ENCODE assay signal across 9 cellular contexts in the genomic region with DNA sequence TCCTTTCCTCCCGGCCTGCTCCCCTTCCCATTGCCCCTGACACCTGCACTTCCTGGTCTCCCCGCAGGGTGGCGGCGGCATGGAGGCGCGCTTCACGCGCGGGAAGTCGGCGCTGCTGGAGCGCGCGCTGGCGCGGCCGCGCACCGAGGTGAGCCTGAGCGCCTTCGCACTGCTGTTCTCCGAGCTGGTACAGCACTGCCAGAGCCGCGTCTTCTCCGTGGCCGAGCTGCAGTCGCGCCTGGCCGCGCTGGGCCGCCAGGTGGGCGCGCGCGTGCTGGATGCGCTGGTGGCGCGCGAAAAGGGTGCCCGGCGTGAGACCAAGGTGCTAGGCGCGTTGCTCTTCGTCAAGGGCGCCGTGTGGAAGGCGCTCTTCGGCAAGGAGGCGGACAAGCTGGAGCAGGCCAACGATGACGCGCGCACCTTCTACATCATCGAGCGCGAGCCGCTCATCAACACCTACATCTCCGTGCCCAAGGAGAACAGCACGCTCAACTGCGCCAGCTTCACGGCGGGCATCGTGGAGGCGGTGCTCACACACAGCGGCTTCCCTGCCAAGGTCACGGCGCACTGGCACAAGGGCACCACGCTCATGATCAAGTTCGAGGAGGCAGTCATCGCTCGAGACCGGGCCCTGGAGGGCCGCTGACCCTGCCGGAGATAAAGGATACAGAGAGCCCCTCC. TPM values are rescaled to one million over a fixed set of nuclear protein-coding genes. Genes with fewer than 3 reads are reported as not detected.
DNase-seq lines count a peak whose midpoint lies in the region; ATAC-seq, FAIRE-seq and TF ChIP-seq lines count a peak whose summit lies in the region.
"Had no signal": no experiment of that assay in that cellular context is flagged by ENCODE, and none has a peak within 500 bp of the region (broad histone marks: within the 10 kb centered on the region; RNA-seq: fewer than 3 reads in every experiment).

No MANE protein-coding gene starts in this region.

- BruUV-seq in K562 (replicated peaks; lab: Mats Ljungman, UMichigan), result TSS peak; percentile 75

- peaks cover 0 to 35% (median 6%) of the 10 kb centered on the region in 9 donors for H3K36me3 ChIP-seq in heart right ventricle
- peaks cover 10% of the 10 kb centered on the region; the same call in 2 of the 3 replicates for H3K36me3 ChIP-seq in K562 (ENCODE audit: control insufficient read depth, insufficient read depth, low read length)
- H3K36me3 ChIP-seq in mesendoderm (ENCODE audit: control insufficient read depth, insufficient read depth, low read length), result no peaks in the 10 kb centered on the region
- H3K36me3 ChIP-seq in upper lobe of right lung, result peaks cover 25% of the 10 kb centered on the region
- H3K36me3 ChIP-seq in body of pancreas (replicated peaks in 1 of 2; ENCODE audit: insufficient read depth in 1 of 2, low read depth in 2 of 2), result peaks cover 0 to 2% of the 10 kb centered on the region in 2 donors

- H2AFZ ChIP-seq in K562 (ENCODE audit: low read depth, low read length), result no peak overlapping the region

- H3K4me1 ChIP-seq in heart right ventricle (peaks cover 0 to 25% (median 13%) of the 10 kb centered on the region in 9 donors), K562 (replicated peaks in 1 of 2; ENCODE audit: control insufficient read depth in 2 of 2, insufficient read depth in 2 of 2, low read length in 2 of 2) (peaks cover 10 to 28% of the 10 kb centered on the region in 2 experiments; a peak in 4 of 5 replicates), mesendoderm (ENCODE audit: control insufficient read depth, low read depth, low read length) (peaks cover 3% of the 10 kb centered on the region), upper lobe of right lung (peaks cover 6% of the 10 kb centered on the region), body of pancreas (peaks cover 18% of the 10 kb centered on the region)

- POLR2A ChIA-PET in K562 (lab: Yijun Ruan, JAX), result no interaction called here

- H3K9me1 ChIP-seq in K562 (ENCODE audit: control insufficient read depth, insufficient read depth, low read length), result peaks cover 3% of the 10 kb centered on the region

- FAIRE-seq in K562 (lab: Jason Lieb, UNC), result no peak

- no peaks in the 10 kb centered on the region for H4K20me1 ChIP-seq in K562 (replicated peaks; ENCODE audit: control insufficient read depth, insufficient read depth, low read length)

- H3K9me3 ChIP-seq in heart right ventricle (no peaks in the 10 kb centered on the region), K562 (replicated peaks; ENCODE audit: control insufficient read depth, insufficient read depth, low read depth, low read length) (no peaks in the 10 kb centered on the region), upper lobe of right lung (no peaks in the 10 kb centered on the region), body of pancreas (no peaks in the 10 kb centered on the region)

- TF ChIP-seq RAD21 in K562 (CRISPR knock-in tag; conservative IDR thresholded peaks at IDR 0.05 in 1 of 2, IDR thresholded peaks at IDR 0.05 in 1 of 2), result no peak

- H3K4ac ChIP-seq in mesendoderm (ENCODE audit: low read depth, low read length), result no peak overlapping the region

- TF ChIP-seq EP300 in K562 (IDR thresholded peaks at IDR 0.05; ENCODE audit: low read length), result no peak

- H3K4me2 ChIP-seq in K562 (ENCODE audit: insufficient read depth, low read length), result no peak overlapping the region
- H3K4me2 ChIP-seq in mesendoderm (ENCODE audit: low read length), result no peak overlapping the region

- no peak overlapping the region for H3K23ac ChIP-seq in mesendoderm (ENCODE audit: low read length)

- H3K27ac ChIP-seq in heart right ventricle, result peak overlapping the region in 2 of 10 donors; percentile 10 to 99
- H3K27ac ChIP-seq in K562 (ENCODE audit: extremely low read depth, low read depth, low read length), result no peak overlapping the region
- H3K27ac ChIP-seq in mesendoderm (ENCODE audit: low read depth, low read length), result no peak overlapping the region
- H3K27ac ChIP-seq in upper lobe of right lung, result no peak overlapping the region
- H3K27ac ChIP-seq in body of pancreas, result no peak overlapping the region

- TF ChIP-seq POLR2A in K562 (conservative IDR thresholded peaks at IDR 0.05), result no peak
- TF ChIP-seq POLR2A in body of pancreas (IDR thresholded peaks at IDR 0.05), result no peak

- in situ Hi-C loops in K562 (cut with MboI), result loop anchor here (5.0 to 10.0 kb wide), 2 partner anchors 115 to 328 kb away; no protein-coding TSS in a partner anchor

- no peak overlapping the region for H2BK120ac ChIP-seq in mesendoderm (ENCODE audit: low read depth, low read length)

- no peak overlapping the region for H2BK15ac ChIP-seq in mesendoderm (replicated peaks; ENCODE audit: low read depth)

- H3K9ac ChIP-seq in K562 (ENCODE audit: insufficient read depth in 1 of 2, low read depth in 2 of 2, low read length in 2 of 2) (no peak overlapping the region), mesendoderm (ENCODE audit: low read length) (peak overlapping the region; percentile 70)

- H3K18ac ChIP-seq in mesendoderm (ENCODE audit: low read length), result no peak overlapping the region

- H4K5ac ChIP-seq in mesendoderm (ENCODE audit: low read length), result no peak overlapping the region

- peak in 1 of 2 donors; percentile 28 for DNase-seq in heart right ventricle
- no peak for DNase-seq in Right ventricle myocardium inferior (ENCODE audit: missing footprints)
- no peak for DNase-seq in K562 (ENCODE audit: extremely low read depth in 1 of 4, low spot score in 3 of 4)
- DNase-seq in mesendoderm, result no peak
- DNase-seq in upper lobe of right lung, result no peak
- no peak for DNase-seq in body of pancreas
- DNase-seq in NK-92 treated with Interleukin-12 subunit alpha and Interleukin-12 subunit beta, amount 100 ng/mL, for 24 hours (lab: John Stamatoyannopoulos, UW), result no peak
- no peak for DNase-seq in HT-29 (ENCODE audit: low spot score)

- no peak overlapping the region for H4K8ac ChIP-seq in mesendoderm (ENCODE audit: low read depth, low read length)

- H2BK5ac ChIP-seq in mesendoderm (ENCODE audit: low read length), result no peak overlapping the region

- intact Hi-C loops in heart right ventricle (cut with DNase I) (loop anchor here in 5 of 10 donors (5.0 to 10.0 kb wide), 7 partner anchors 112 to 330 kb away; no protein-coding TSS in a partner anchor), Right ventricle myocardium inferior (cut with DNase I) (no loop called here), K562 (cut with micrococcal nuclease) (loop anchor here (10.0 kb wide), 1 partner anchor 328 kb away; no protein-coding TSS in a partner anchor), upper lobe of right lung (cut with DNase I) (loop anchor here (10.0 kb wide), 1 partner anchor 122 kb away; no protein-coding TSS in a partner anchor), body of pancreas (cut with DNase I) (loop anchor here (10.0 kb wide), 1 partner anchor 122 kb away; no protein-coding TSS in a partner anchor)

- H3K79me2 ChIP-seq in K562 (ENCODE audit: control insufficient read depth, insufficient read depth, low read length), result peaks cover 15% of the 10 kb centered on the region; the same call in 2 of the 3 replicates
- peaks cover 4% of the 10 kb centered on the region for H3K79me2 ChIP-seq in mesendoderm (ENCODE audit: control insufficient read depth, insufficient read depth, low read length)

- H3K27me3 ChIP-seq in heart right ventricle (peaks cover 0 to 20% (median 11%) of the 10 kb centered on the region in 7 donors), K562 (ENCODE audit: control insufficient read depth in 2 of 2, insufficient read depth in 2 of 2, low read length in 2 of 2) (peaks cover 0 to 6% of the 10 kb centered on the region in 2 experiments; a peak in 2 of 5 replicates), mesendoderm (ENCODE audit: insufficient read depth, low read length, poor library complexity) (no peaks in the 10 kb centered on the region), upper lobe of right lung (no peaks in the 10 kb centered on the region), body of pancreas (no peaks in the 10 kb centered on the region)

- CTCF ChIA-PET in K562 (lab: Yijun Ruan, JAX; ENCODE audit: low intra/inter-chr PET ratio), result interaction anchor here (0.6 to 1.1 kb wide), 2 partner anchors 114 to 329 kb away, joined by 3 to 6 read pairs; no protein-coding TSS in a partner anchor

- ATAC-seq in heart right ventricle (no peak), Right ventricle myocardium inferior (no peak), K562 (no peak), upper lobe of right lung (no peak), body of pancreas (no peak)

- H3K56ac ChIP-seq in mesendoderm (ENCODE audit: low read length), result peak overlapping the region; percentile 85

- H2AK5ac ChIP-seq in mesendoderm (ENCODE audit: low read length), result no peak overlapping the region

- TF ChIP-seq CTCF in heart right ventricle (IDR thresholded peaks at IDR 0.05), result no peak
- no peak for TF ChIP-seq CTCF in K562 (IDR thresholded peaks at IDR 0.05 in 2 of 3, conservative IDR thresholded peaks at IDR 0.05 in 1 of 3; ENCODE audit: insufficient read depth in 2 of 3, low read depth in 1 of 3, low read length in 3 of 3)
- no peak for TF ChIP-seq CTCF in upper lobe of right lung (IDR thresholded peaks at IDR 0.05)
- TF ChIP-seq CTCF in body of pancreas (IDR thresholded peaks at IDR 0.05), result no peak

- WGBS in heart right ventricle, 2 donors, result 71 to 78% methylated on average over 74 of the region's 74 CpGs
- 97% methylated on average over 33 of the region's 74 CpGs for WGBS in K562 (ENCODE audit: insufficient coverage, low coverage, missing lambda C conversion rate)
- WGBS in mesendoderm (ENCODE audit: extremely low coverage, insufficient coverage, low lambda C conversion rate), result no CpG with 5 or more reads among the region's 74 CpGs
- WGBS in body of pancreas, 2 donors, result 89 to 90% methylated on average over 44 to 53 of the region's 74 CpGs

- peaks cover 3% of the 10 kb centered on the region for H3K79me1 ChIP-seq in mesendoderm (ENCODE audit: low read length)

- H3K4me3 ChIP-seq in heart right ventricle, result peak overlapping the region in 9 of 10 donors; percentile 94 to 100 (median 100)
- H3K4me3 ChIP-seq in K562, result no peak overlapping the region
- no peak overlapping the region for H3K4me3 ChIP-seq in mesendoderm (ENCODE audit: low read length)
- peak overlapping the region; percentile 100 for H3K4me3 ChIP-seq in upper lobe of right lung
- no peak overlapping the region for H3K4me3 ChIP-seq in body of pancreas

RNA-seq across cellular contexts. Expression of a gene that starts 1.7 kb away (rescaled TPM):
- 100 to 1,000 TPM in 3 of 10 donors, 10 to 100 TPM in 7; 75.3 to 132 (median 86.0) TPM for total RNA-seq in heart right ventricle
- polyA plus RNA-seq in heart right ventricle, result 100 to 1,000 TPM; 149 to 388 TPM
- 139 TPM for total RNA-seq in Right ventricle myocardium inferior
- total RNA-seq in K562 (2011; cell fraction: chromatin; rRNA removed; ENCODE audit: low replicate concordance), result 2.3 and 11.2 TPM in 2 replicates
- total RNA-seq in K562 (2011; cell fraction: nucleolus; rRNA removed), result 11.8 and 15.7 TPM in 2 replicates
- 8.2 and 13.0 TPM in 2 replicates for total RNA-seq in K562 (2011; cell fraction: nucleoplasm; rRNA removed)
- 76.2 and 82.6 TPM in 2 replicates for total RNA-seq in K562 (2014; rRNA removed)
- total RNA-seq in K562 (2014; rRNA removed; fragmentation: Illumina TruSeq; extraction: Trizol), result 0.99 and 2.7 TPM in 2 replicates
- total RNA-seq in K562 (2015; rRNA removed; fragmentation: Illumina TruSeq; extraction: Trizol), result 40.9 and 42.0 TPM in 2 replicates
- total RNA-seq in K562 (2021), result 76.9 and 81.9 TPM in 2 replicates
- 29.3 and 56.7 TPM in 2 replicates for polyA plus RNA-seq in K562 (2011; rRNA removed)
- 24.8 and 87.6 TPM in 2 replicates for polyA plus RNA-seq in K562 (2011; cell fraction: cytosol; rRNA removed)
- 27.0 and 33.8 TPM in 2 replicates for polyA plus RNA-seq in K562 (2011; cell fraction: nucleus; rRNA removed)
- polyA plus RNA-seq in K562 (2012), result 62.7 and 107 TPM in 2 replicates
- 3.9 and 21.4 TPM in 2 replicates for polyA plus RNA-seq in K562 (2014; fragmentation: Illumina TruSeq; extraction: Trizol)
- polyA plus RNA-seq in K562 (2014; fragmentation: Nextera tagmentation; extraction: Ambion mirVana), result 1 to 10 TPM; 2.0 to 4.2 TPM
- polyA plus RNA-seq in K562 (2014; rRNA removed), result 45.2 and 53.1 TPM in 2 replicates
- 14.1 and 25.3 TPM in 2 replicates for polyA minus RNA-seq in K562 (2011; rRNA and poly(A)+ RNA removed)
- 34.8 and 50.1 TPM in 2 replicates for polyA minus RNA-seq in K562 (2011; cell fraction: cytosol; rRNA and poly(A)+ RNA removed)
- polyA minus RNA-seq in K562 (2011; cell fraction: nucleus; rRNA and poly(A)+ RNA removed), result 3.0 and 11.8 TPM in 2 replicates
- 49.3 TPM for polyA plus RNA-seq in mesendoderm (2013, experiment 1 of 2)
- 53.5 TPM for polyA plus RNA-seq in mesendoderm (2013, experiment 2 of 2)
- total RNA-seq in upper lobe of right lung, result 83.9 TPM
- total RNA-seq in body of pancreas, result 10 to 100 TPM; 10.9 to 18.7 TPM
- 112 and 113 TPM in 2 replicates for total RNA-seq in HT-29 (2014; rRNA removed; shearing (Covaris generic))

RNA-seq across cellular contexts. Expression of a gene that starts 5.4 kb away (rescaled TPM):
- total RNA-seq in heart right ventricle (1 to 10 TPM in 1 of 10 donors, under 1 TPM in 5, not detected in 4; 0.17 to 1.2 (median 0.25) TPM), Right ventricle myocardium inferior (1.1 TPM), K562 (2014; rRNA removed) (0.18 and 0.37 TPM in 2 replicates), K562 (2014; rRNA removed; fragmentation: Illumina TruSeq; extraction: Trizol) (0.26 and 0.33 TPM in 2 replicates), K562 (2015; rRNA removed; fragmentation: Illumina TruSeq; extraction: Trizol) (0.08 and 0.11 TPM in 2 replicates), K562 (2021) (0.51 and 0.63 TPM in 2 replicates), upper lobe of right lung (97.9 TPM), body of pancreas (not detected)
- polyA plus RNA-seq in heart right ventricle (under 1 TPM in 1 of 2 donors, not detected in 1; 0.71 TPM), K562 (2011; rRNA removed) (0.79 and 1.8 TPM in 2 replicates), K562 (2014; fragmentation: Illumina TruSeq; extraction: Trizol) (0.49 and 0.68 TPM in 2 replicates), K562 (2014; fragmentation: Nextera tagmentation; extraction: Ambion mirVana) (under 1 TPM; 0.81 to 0.94 TPM), K562 (2014; rRNA removed) (0.49 and 0.65 TPM in 2 replicates)
- 3.0 TPM in 2 replicates for total RNA-seq in K562 (2011; cell fraction: chromatin; rRNA removed; ENCODE audit: low replicate concordance)
- 2.2 and 3.3 TPM in 2 replicates for total RNA-seq in K562 (2011; cell fraction: nucleolus; rRNA removed)
- total RNA-seq in K562 (2011; cell fraction: nucleoplasm; rRNA removed), result 3.3 and 5.6 TPM in 2 replicates
- polyA plus RNA-seq in K562 (2011; cell fraction: cytosol; rRNA removed), result 0.93 and 1.3 TPM in 2 replicates
- polyA plus RNA-seq in K562 (2011; cell fraction: nucleus; rRNA removed), result 1.5 and 2.3 TPM in 2 replicates
- polyA plus RNA-seq in K562 (2012), result 0.78 and 5.4 TPM in 2 replicates
- 0.87 and 1.2 TPM in 2 replicates for polyA minus RNA-seq in K562 (2011; rRNA and poly(A)+ RNA removed)
- polyA minus RNA-seq in K562 (2011; cell fraction: cytosol; rRNA and poly(A)+ RNA removed), result 0.67 TPM in 1 of 2 replicates, not detected in the other
- 0.13 TPM in 1 of 2 replicates, not detected in the other for polyA minus RNA-seq in K562 (2011; cell fraction: nucleus; rRNA and poly(A)+ RNA removed)
- 0.06 TPM for polyA plus RNA-seq in mesendoderm (2013, experiment 1 of 2)
- not detected for polyA plus RNA-seq in mesendoderm (2013, experiment 2 of 2)
- total RNA-seq in HT-29 (2014; rRNA removed; shearing (Covaris generic)), result not detected in 2 replicates
- total RNA-seq: Daoy had no signal

RNA-seq across cellular contexts. Expression of a gene that starts 13.5 kb away (rescaled TPM):
- total RNA-seq in heart right ventricle (under 1 TPM in 2 of 10 donors, not detected in 8; 0.51 to 0.76 TPM), Right ventricle myocardium inferior (1.2 TPM), K562 (2014; rRNA removed) (not detected in 2 replicates), K562 (2014; rRNA removed; fragmentation: Illumina TruSeq; extraction: Trizol) (not detected in 2 replicates), K562 (2015; rRNA removed; fragmentation: Illumina TruSeq; extraction: Trizol) (not detected in 2 replicates), K562 (2021) (not detected in 2 replicates), upper lobe of right lung (12.5 TPM), body of pancreas (not detected)
- polyA plus RNA-seq in heart right ventricle (10 to 100 TPM in 1 of 2 donors, 1 to 10 TPM in 1; 8.5 to 12.6 TPM), K562 (2011; rRNA removed) (not detected in 2 replicates), K562 (2014; fragmentation: Illumina TruSeq; extraction: Trizol) (not detected in 2 replicates), K562 (2014; fragmentation: Nextera tagmentation; extraction: Ambion mirVana) (not detected), K562 (2014; rRNA removed) (not detected in 2 replicates)
- total RNA-seq in K562 (2011; cell fraction: chromatin; rRNA removed; ENCODE audit: low replicate concordance), result not detected in 2 replicates
- total RNA-seq in K562 (2011; cell fraction: nucleolus; rRNA removed), result not detected in 2 replicates
- total RNA-seq in K562 (2011; cell fraction: nucleoplasm; rRNA removed), result not detected in 2 replicates
- not detected in 2 replicates for polyA plus RNA-seq in K562 (2011; cell fraction: cytosol; rRNA removed)
- not detected in 2 replicates for polyA plus RNA-seq in K562 (2011; cell fraction: nucleus; rRNA removed)
- not detected in 2 replicates for polyA plus RNA-seq in K562 (2012)
- not detected in 2 replicates for polyA minus RNA-seq in K562 (2011; rRNA and poly(A)+ RNA removed)
- polyA minus RNA-seq in K562 (2011; cell fraction: cytosol; rRNA and poly(A)+ RNA removed), result not detected in 2 replicates
- polyA minus RNA-seq in K562 (2011; cell fraction: nucleus; rRNA and poly(A)+ RNA removed), result not detected in 2 replicates
- not detected for polyA plus RNA-seq in mesendoderm (2013, experiment 1 of 2)
- not detected for polyA plus RNA-seq in mesendoderm (2013, experiment 2 of 2)
- not detected in 2 replicates for total RNA-seq in HT-29 (2014; rRNA removed; shearing (Covaris generic))
- total RNA-seq: Daoy had no signal

RNA-seq across cellular contexts. Expression of a gene that starts 19.6 kb away (rescaled TPM):
- total RNA-seq in heart right ventricle, result 1 to 10 TPM in 1 of 10 donors, under 1 TPM in 4, not detected in 5; 0.21 to 1.0 (median 0.44) TPM
- under 1 TPM; 0.13 to 0.44 TPM for polyA plus RNA-seq in heart right ventricle
- total RNA-seq in Right ventricle myocardium inferior, result 0.30 TPM
- total RNA-seq in K562 (2011; cell fraction: chromatin; rRNA removed; ENCODE audit: low replicate concordance), result 0.19 TPM in 1 of 2 replicates, not detected in the other
- total RNA-seq in K562 (2011; cell fraction: nucleolus; rRNA removed), result not detected in 2 replicates
- not detected in 2 replicates for total RNA-seq in K562 (2011; cell fraction: nucleoplasm; rRNA removed)
- not detected in 2 replicates for total RNA-seq in K562 (2014; rRNA removed)
- total RNA-seq in K562 (2014; rRNA removed; fragmentation: Illumina TruSeq; extraction: Trizol), result not detected in 2 replicates
- total RNA-seq in K562 (2015; rRNA removed; fragmentation: Illumina TruSeq; extraction: Trizol), result not detected in 2 replicates
- total RNA-seq in K562 (2021), result 0.11 and 0.38 TPM in 2 replicates
- not detected in 2 replicates for polyA plus RNA-seq in K562 (2011; rRNA removed)
- 0.04 TPM in 2 replicates for polyA plus RNA-seq in K562 (2011; cell fraction: cytosol; rRNA removed)
- polyA plus RNA-seq in K562 (2011; cell fraction: nucleus; rRNA removed), result 0.17 TPM in 1 of 2 replicates, not detected in the other
- 0.17 TPM in 1 of 2 replicates, not detected in the other for polyA plus RNA-seq in K562 (2012)
- not detected in 2 replicates for polyA plus RNA-seq in K562 (2014; fragmentation: Illumina TruSeq; extraction: Trizol)
- polyA plus RNA-seq in K562 (2014; fragmentation: Nextera tagmentation; extraction: Ambion mirVana), result not detected
- not detected in 2 replicates for polyA plus RNA-seq in K562 (2014; rRNA removed)
- not detected in 2 replicates for polyA minus RNA-seq in K562 (2011; rRNA and poly(A)+ RNA removed)
- polyA minus RNA-seq in K562 (2011; cell fraction: cytosol; rRNA and poly(A)+ RNA removed), result not detected in 2 replicates
- polyA minus RNA-seq in K562 (2011; cell fraction: nucleus; rRNA and poly(A)+ RNA removed), result not detected in 2 replicates
- 0.04 TPM for polyA plus RNA-seq in mesendoderm (2013, experiment 1 of 2)
- polyA plus RNA-seq in mesendoderm (2013, experiment 2 of 2), result not detected
- total RNA-seq in upper lobe of right lung, result 0.58 TPM
- not detected for total RNA-seq in body of pancreas
- total RNA-seq in HT-29 (2014; rRNA removed; shearing (Covaris generic)), result not detected in 2 replicates
- total RNA-seq: Daoy had no signal

RNA-seq across cellular contexts. Expression of a gene that starts 45.4 kb away (rescaled TPM):
- total RNA-seq in heart right ventricle (10 to 100 TPM in 2 of 10 donors, 1 to 10 TPM in 8; 1.6 to 19.6 (median 2.5) TPM), Right ventricle myocardium inferior (8.4 TPM), K562 (2014; rRNA removed) (79.9 and 96.0 TPM in 2 replicates), K562 (2014; rRNA removed; fragmentation: Illumina TruSeq; extraction: Trizol) (29.8 and 31.6 TPM in 2 replicates), K562 (2015; rRNA removed; fragmentation: Illumina TruSeq; extraction: Trizol) (37.6 and 38.4 TPM in 2 replicates), K562 (2021) (136 and 163 TPM in 2 replicates), upper lobe of right lung (162 TPM), body of pancreas (100 to 1,000 TPM in 1 of 2 donors, 10 to 100 TPM in 1; 61.0 to 151 TPM)
- polyA plus RNA-seq in heart right ventricle (1 to 10 TPM; 6.0 to 6.7 TPM), K562 (2011; rRNA removed) (141 and 157 TPM in 2 replicates), K562 (2014; fragmentation: Illumina TruSeq; extraction: Trizol) (71.3 and 102 TPM in 2 replicates), K562 (2014; fragmentation: Nextera tagmentation; extraction: Ambion mirVana) (1 to 10 TPM; 2.5 to 9.1 TPM), K562 (2014; rRNA removed) (142 and 145 TPM in 2 replicates)
- total RNA-seq in K562 (2011; cell fraction: chromatin; rRNA removed; ENCODE audit: low replicate concordance), result 1,097 and 1,923 TPM in 2 replicates
- 928 and 1,024 TPM in 2 replicates for total RNA-seq in K562 (2011; cell fraction: nucleolus; rRNA removed)
- 1,126 and 1,380 TPM in 2 replicates for total RNA-seq in K562 (2011; cell fraction: nucleoplasm; rRNA removed)
- 143 and 228 TPM in 2 replicates for polyA plus RNA-seq in K562 (2011; cell fraction: cytosol; rRNA removed)
- polyA plus RNA-seq in K562 (2011; cell fraction: nucleus; rRNA removed), result 689 and 874 TPM in 2 replicates
- 178 and 291 TPM in 2 replicates for polyA plus RNA-seq in K562 (2012)
- polyA minus RNA-seq in K562 (2011; rRNA and poly(A)+ RNA removed), result 674 and 952 TPM in 2 replicates
- polyA minus RNA-seq in K562 (2011; cell fraction: cytosol; rRNA and poly(A)+ RNA removed), result 134 and 138 TPM in 2 replicates
- 244 and 299 TPM in 2 replicates for polyA minus RNA-seq in K562 (2011; cell fraction: nucleus; rRNA and poly(A)+ RNA removed)
- polyA plus RNA-seq in mesendoderm (2013, experiment 1 of 2), result 24.9 TPM
- 26.5 TPM for polyA plus RNA-seq in mesendoderm (2013, experiment 2 of 2)
- 66.4 and 73.3 TPM in 2 replicates for total RNA-seq in HT-29 (2014; rRNA removed; shearing (Covaris generic))

Comparison
In these comparisons a context has a peak if more than half of its experiments do, and no peak if none do; other contexts are left out.
1. H3K4me3 ChIP-seq: peak in heart right ventricle (9 of 10) and upper lobe of right lung (single experiment); none in K562 (single experiment), mesendoderm (single experiment) and body of pancreas (0 of 2).
2. RNA of a gene that starts 5.4 kb away (total RNA-seq): 97.9 TPM in upper lobe of right lung (single experiment); 1.1 TPM in Right ventricle myocardium inferior (single experiment), 0.08 to 5.6 TPM in K562, 0.17 to 1.2 TPM in heart right ventricle, not detected in body of pancreas and not detected in HT-29; every median in the first group is over 10 times any median in the second.